ENCODE assay signal across 17 cellular contexts in the genomic region with DNA sequence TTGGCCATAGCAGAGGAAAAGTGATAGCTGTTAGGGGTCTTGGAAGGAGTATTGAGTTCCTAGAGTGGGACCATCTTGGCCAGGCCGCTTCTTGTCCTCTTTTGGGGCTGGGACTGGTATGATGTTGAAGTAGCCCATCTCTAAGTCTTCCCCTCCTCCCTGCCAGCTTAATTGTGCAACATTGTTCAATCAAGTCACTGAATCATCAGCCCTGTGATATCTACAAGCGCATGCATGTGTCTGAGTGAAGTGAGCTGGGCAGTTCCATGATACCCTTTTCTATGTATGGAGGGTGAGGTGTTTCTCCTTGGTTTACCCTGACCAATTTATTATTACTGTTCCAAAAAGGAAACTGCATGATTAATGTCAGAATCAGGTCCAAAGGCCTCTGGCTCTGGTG.
DNase-seq lines count a peak whose midpoint lies in the region; FAIRE-seq and TF ChIP-seq lines count a peak whose summit lies in the region.
"Had no signal": no experiment of that assay in that cellular context is flagged by ENCODE, and none has a peak within 500 bp of the region (broad histone marks: within the 10 kb centered on the region; RNA-seq: fewer than 3 reads in every experiment).

No MANE protein-coding gene starts in this region.

- no peaks in the 10 kb centered on the region for H3K36me3 ChIP-seq in breast epithelium
- H3K36me3 ChIP-seq in bronchial epithelial cell (ENCODE audit: control insufficient read depth, insufficient read depth, low read length): no peaks in the 10 kb centered on the region
- peaks cover 3 to 8% of the 10 kb centered on the region in 2 experiments for H3K36me3 ChIP-seq in keratinocyte (ENCODE audit: control insufficient read depth in 2 of 2, extremely low read depth in 1 of 2, insufficient read depth in 2 of 2, low read length in 2 of 2)
- H3K36me3 ChIP-seq in thyroid gland: no peaks in the 10 kb centered on the region
- H3K36me3 ChIP-seq: heart right ventricle had no signal

- H3K27ac ChIP-seq in breast epithelium (peak overlapping the region in 1 of 2 donors; percentile 35), keratinocyte (ENCODE audit: control insufficient read depth, insufficient read depth, low read length) (peak overlapping the region; percentile 54), thyroid gland (peak overlapping the region; percentile 8 to 54 (median 44))

- H4K20me1 ChIP-seq in keratinocyte (ENCODE audit: control insufficient read depth, extremely low read depth, insufficient read depth, low read length): peaks cover 43% of the 10 kb centered on the region

- H3K9me3 Mint-ChIP-seq in MCF 10A (ENCODE audit: unreplicated experiment): no peaks in the 10 kb centered on the region
- H3K9me3 Mint-ChIP-seq: activated T-cell treated with anti-CD3 and anti-CD28 coated beads, Interleukin-2, amount 50 U/mL, for 72 hours; nephron progenitor cell had no signal

- peaks cover 37% of the 10 kb centered on the region for H3K4me1 Mint-ChIP-seq in MCF 10A (ENCODE audit: insufficient read depth, unreplicated experiment)

- H3K4me1 ChIP-seq in breast epithelium (no peaks in the 10 kb centered on the region), keratinocyte (ENCODE audit: control insufficient read depth, extremely low read depth, insufficient read depth, low read length) (peaks cover 25% of the 10 kb centered on the region), thyroid gland (peaks cover 19 to 31% of the 10 kb centered on the region in 2 donors)

- H3K4me3 ChIP-seq in breast epithelium (no peak overlapping the region), bronchial epithelial cell (ENCODE audit: low read depth, low read length) (no peak overlapping the region), keratinocyte (ENCODE audit: control insufficient read depth in 2 of 3, extremely low read depth in 1 of 3, insufficient read depth in 2 of 3, low read depth in 1 of 3, low read length in 3 of 3) (no peak overlapping the region), thyroid gland (replicated peaks in 1 of 3) (no peak overlapping the region)
- H3K4me3 ChIP-seq: A549, heart right ventricle had no signal

- H3K9ac ChIP-seq in keratinocyte (ENCODE audit: control insufficient read depth, extremely low read depth, insufficient read depth, low read length): no peak overlapping the region

- peaks cover 82% of the 10 kb centered on the region for H3K79me2 ChIP-seq in keratinocyte (ENCODE audit: control insufficient read depth, insufficient read depth, low read length)

- CTCF ChIA-PET in MCF 10A (lab: Yijun Ruan, JAX): interaction anchor here (0.6 to 1.3 kb wide), 2 partner anchors 52 to 58 kb away, joined by 3 to 4 read pairs; no protein-coding TSS in a partner anchor

- POLR2A ChIA-PET in MCF 10A (lab: Yijun Ruan, JAX): interaction anchor here (0.7 to 1.1 kb wide), 4 partner anchors 9 to 99 kb away, joined by 3 read pairs; no protein-coding TSS in a partner anchor

- peak; percentile 69 for DNase-seq in MCF 10A (ENCODE audit: unreplicated experiment)
- DNase-seq in breast epithelium (ENCODE audit: low spot score in 2 of 2): no peak
- peak; percentile 95 for DNase-seq in bronchial epithelial cell (ENCODE audit: low read depth)
- DNase-seq in keratinocyte (ENCODE audit: low read depth, low spot score): no peak
- DNase-seq in thyroid gland: no peak
- DNase-seq in NCI-H2107 treated with DMSO at 0.1 percent for 48 hours (lab: John Stamatoyannopoulos, UW; ENCODE audit: unreplicated experiment): no peak
- DNase-seq in NCI-H128 (lab: John Stamatoyannopoulos, UW; ENCODE audit: unreplicated experiment): no peak
- no peak for DNase-seq in stimulated activated CD4-positive, alpha-beta T cell treated with anti-CD3 and anti-CD28 coated beads, Interleukin-15, amount 100 ng/mL, for 24 hours
- DNase-seq: activated T-cell treated with anti-CD3 and anti-CD28 coated beads, Interleukin-2, amount 50 U/mL, for 72 hours; effector CD8-positive, alpha-beta T cell; heart right ventricle; NCI-H1417; NCI-H510A treated with DMSO at 0.1 percent for 48 hours; nephron progenitor cell; RPMI8226; T-helper 2 cell had no signal

- H3K36me3 Mint-ChIP-seq in MCF 10A (ENCODE audit: insufficient read depth, unreplicated experiment): peaks cover 8% of the 10 kb centered on the region

- peaks cover 5% of the 10 kb centered on the region for H3K9me1 ChIP-seq in keratinocyte (ENCODE audit: control insufficient read depth, extremely low read depth, insufficient read depth, low read length)

- no peak overlapping the region for H3K27ac Mint-ChIP-seq in MCF 10A (ENCODE audit: low read depth, unreplicated experiment)
- H3K27ac Mint-ChIP-seq: activated T-cell treated with anti-CD3 and anti-CD28 coated beads, Interleukin-2, amount 50 U/mL, for 72 hours had no signal

- TF ChIP-seq POLR2A in breast epithelium (IDR thresholded peaks at IDR 0.05): no peak
- TF ChIP-seq POLR2A in thyroid gland (IDR thresholded peaks at IDR 0.05): no peak

- H3K9me3 ChIP-seq in breast epithelium (no peaks in the 10 kb centered on the region), keratinocyte (ENCODE audit: control insufficient read depth, low read depth, low read length) (no peaks in the 10 kb centered on the region), thyroid gland (no peaks in the 10 kb centered on the region)
- H3K9me3 ChIP-seq: A549, heart right ventricle had no signal

- FAIRE-seq in bronchial epithelial cell (lab: Jason Lieb, UNC) (no peak), keratinocyte (lab: Jason Lieb, UNC) (peak; percentile 80)
- FAIRE-seq: A549 had no signal

- dilution Hi-C loops in keratinocyte (cut with MboI; ENCODE audit: extremely low pct_ligation_motif_present, low sequenced_read_pairs): no loop called here

- no peaks in the 10 kb centered on the region for H3K27me3 Mint-ChIP-seq in MCF 10A (ENCODE audit: insufficient read depth, unreplicated experiment)

- no TSS peak for BruUV-seq in MCF 10A (replicated peaks; lab: Mats Ljungman, UMichigan)

- no peak overlapping the region for H3K4me3 Mint-ChIP-seq in MCF 10A (ENCODE audit: unreplicated experiment)
- H3K4me3 Mint-ChIP-seq: activated T-cell treated with anti-CD3 and anti-CD28 coated beads, Interleukin-2, amount 50 U/mL, for 72 hours; nephron progenitor cell had no signal

- H2AFZ ChIP-seq in keratinocyte (ENCODE audit: control insufficient read depth, low read length): no peak overlapping the region

- no peaks in the 10 kb centered on the region for H3K27me3 ChIP-seq in breast epithelium
- no peaks in the 10 kb centered on the region for H3K27me3 ChIP-seq in bronchial epithelial cell (ENCODE audit: control insufficient read depth, insufficient read depth, low read length)
- H3K27me3 ChIP-seq in keratinocyte (ENCODE audit: control insufficient read depth, extremely low read depth, insufficient read depth, low read length): no peaks in the 10 kb centered on the region
- H3K27me3 ChIP-seq in thyroid gland: no peaks in the 10 kb centered on the region
- H3K27me3 ChIP-seq: heart right ventricle had no signal

- WGBS in thyroid gland, 2 donors: 90 to 100% methylated on average over 2 of the region's 2 CpGs

- TF ChIP-seq CTCF in MCF 10A (IDR thresholded peaks at IDR 0.05; ENCODE audit: unreplicated experiment) (no peak), breast epithelium (IDR thresholded peaks at IDR 0.05) (no peak), bronchial epithelial cell (IDR thresholded peaks at IDR 0.05; ENCODE audit: insufficient read depth, low read length, severe bottlenecking) (no peak), keratinocyte (optimal IDR thresholded peaks at IDR 0.05 in 1 of 3, IDR thresholded peaks at IDR 0.05 in 1 of 3, conservative IDR thresholded peaks at IDR 0.05 in 1 of 3; ENCODE audit: extremely low read depth in 1 of 3, insufficient read depth in 2 of 3, low read length in 3 of 3) (no peak), thyroid gland (IDR thresholded peaks at IDR 0.05) (no peak)

- intact Hi-C loops in MCF 10A (cut with micrococcal nuclease): no loop called here
- intact Hi-C loops in breast epithelium (cut with DNase I; ENCODE audit: low total_unique reads): loop anchor here (1.0 kb wide), 1 partner anchor 23 kb away; no protein-coding TSS in a partner anchor
- intact Hi-C loops in thyroid gland (cut with DNase I): no loop called here

- peak overlapping the region; percentile 46 for H3K4me2 ChIP-seq in keratinocyte (ENCODE audit: control insufficient read depth, extremely low read depth, insufficient read depth, low read depth, low read length)
- H3K4me2 ChIP-seq: A549 had no signal

Comparison
In these comparisons a context has a peak if more than half of its experiments do, and no peak if none do; other contexts are left out.
1. DNase-seq: peak in MCF 10A (single experiment) and bronchial epithelial cell (single experiment); none in breast epithelium (0 of 2), keratinocyte (single experiment), thyroid gland (0 of 2), NCI-H2107 treated with DMSO at 0.1 percent for 48 hours (single experiment), NCI-H128 (single experiment) and stimulated activated CD4-positive, alpha-beta T cell treated with anti-CD3 and anti-CD28 coated beads, Interleukin-15, amount 100 ng/mL, for 24 hours (single experiment).